In genomic region chr9:121213136-121213806, GRCh38 we compare ENCODE assay signal across 8 cellular contexts. TPM values are rescaled to one million over a fixed set of nuclear protein-coding genes. Genes with fewer than 3 reads are reported as not detected.
DNase-seq lines count a peak whose midpoint lies in the region; ATAC-seq and TF ChIP-seq lines count a peak whose summit lies in the region.

No MANE protein-coding gene starts in this region.

- H3K4me1 Mint-ChIP-seq in activated T-cell treated with anti-CD3 and anti-CD28 coated beads, Interleukin-2, amount 50 U/mL, for 24 hours (ENCODE audit: low read depth), result peaks cover 8% of the 10 kb centered on the region
- peaks cover 3 to 8% of the 10 kb centered on the region in 2 donors for H3K4me1 Mint-ChIP-seq in natural killer cell

- ATAC-seq in natural killer cell, result peak; percentile 73 to 85 (median 81)
- no peak for ATAC-seq in HG03280 (IDR thresholded peaks at IDR 0.05; ENCODE audit: unreplicated experiment)

- intact Hi-C loops in natural killer cell (cut with micrococcal nuclease), result loop anchor here (1.0 to 5.0 kb wide), 3 partner anchors 59 to 187 kb away; no protein-coding TSS in a partner anchor

- no peaks in the 10 kb centered on the region for H3K9me3 Mint-ChIP-seq in activated T-cell treated with anti-CD3 and anti-CD28 coated beads, Interleukin-2, amount 50 U/mL, for 24 hours
- no peaks in the 10 kb centered on the region for H3K9me3 Mint-ChIP-seq in natural killer cell

- DNase-seq in G401 (ENCODE audit: low spot score), result peak; percentile 85
- DNase-seq in OCI-M2 (lab: John Stamatoyannopoulos, UW; ENCODE audit: unreplicated experiment), result peak; percentile 50
- peak; percentile 80 for DNase-seq in activated T-cell treated with anti-CD3 and anti-CD28 coated beads, Interleukin-2, amount 50 U/mL, for 24 hours
- DNase-seq in fibroblast of gingiva (ENCODE audit: low read depth), result peak; percentile 78
- peak; percentile 56 for DNase-seq in natural killer cell
- DNase-seq in stimulated activated CD8-positive, alpha-beta memory T cell treated with anti-CD3 and anti-CD28 coated beads, Interleukin-7, amount 100 ng/mL, for 4 hours (ENCODE audit: low read depth in 2 of 2), result peak; percentile 28 to 43

- H3K36me3 Mint-ChIP-seq in activated T-cell treated with anti-CD3 and anti-CD28 coated beads, Interleukin-2, amount 50 U/mL, for 24 hours (ENCODE audit: low read depth), result peaks cover 2% of the 10 kb centered on the region
- H3K36me3 Mint-ChIP-seq in natural killer cell, result no peaks in the 10 kb centered on the region

- in situ Hi-C loops in G401 (cut with HindIII; ENCODE audit: low sequenced_read_pairs), result no loop called here

- peak; percentile 96 for TF ChIP-seq RAD21 in Ishikawa (IDR thresholded peaks at IDR 0.05; ENCODE audit: low read depth)

- no peaks in the 10 kb centered on the region for H3K27me3 Mint-ChIP-seq in activated T-cell treated with anti-CD3 and anti-CD28 coated beads, Interleukin-2, amount 50 U/mL, for 24 hours
- H3K27me3 Mint-ChIP-seq in natural killer cell (ENCODE audit: low read depth in 2 of 2), result no peaks in the 10 kb centered on the region

- peak overlapping the region; percentile 45 for H3K27ac Mint-ChIP-seq in activated T-cell treated with anti-CD3 and anti-CD28 coated beads, Interleukin-2, amount 50 U/mL, for 24 hours
- no peak overlapping the region for H3K27ac Mint-ChIP-seq in natural killer cell

- no peak overlapping the region for H3K4me3 Mint-ChIP-seq in activated T-cell treated with anti-CD3 and anti-CD28 coated beads, Interleukin-2, amount 50 U/mL, for 24 hours
- no peak overlapping the region for H3K4me3 Mint-ChIP-seq in natural killer cell

- peak; percentile 83 for TF ChIP-seq CTCF in natural killer cell (IDR thresholded peaks at IDR 0.05)

- TF ChIP-seq EP300 in Ishikawa (IDR thresholded peaks at IDR 0.05; ENCODE audit: borderline replicate concordance), result no peak

TF ChIP-seq in Ishikawa, 13 proteins besides CTCF, POLR2A, EP300 and RAD21:
- TF ChIP-seq USF1 (IDR thresholded peaks at IDR 0.05) (0 out of 2 replicates have a peak, but pooled peaks have one; percentile 6), MAX (IDR thresholded peaks at IDR 0.05) (peak; percentile 41; the same call in 1 of the 2 replicates), FOXM1 (IDR thresholded peaks at IDR 0.05; ENCODE audit: borderline replicate concordance, low read depth) (no peak), REST (IDR thresholded peaks at IDR 0.05; ENCODE audit: low read depth) (no peak), YY1 (IDR thresholded peaks at IDR 0.05; ENCODE audit: low read depth) (peak; percentile 37; the same call in 1 of the 2 replicates)

RNA-seq across cellular contexts. Expression of gene RAB14, which starts 11.6 kb away (rescaled TPM):
- total RNA-seq in G401 (2014; rRNA removed; shearing (Covaris generic)), result 23.8 and 32.8 TPM in 2 replicates
- total RNA-seq in natural killer cell, result 10 to 100 TPM; 46.2 to 67.6 (median 57.3) TPM

RNA-seq across cellular contexts. Expression of gene GSN, which starts 54.7 kb away (rescaled TPM):
- total RNA-seq in G401 (2014; rRNA removed; shearing (Covaris generic)), result 333 and 366 TPM in 2 replicates
- 100 to 1,000 TPM in 2 of 3 donors, 10 to 100 TPM in 1; 92.9 to 103 (median 103) TPM for total RNA-seq in natural killer cell
